1 cellular context compared by ENCODE assay signal in the genomic region with DNA sequence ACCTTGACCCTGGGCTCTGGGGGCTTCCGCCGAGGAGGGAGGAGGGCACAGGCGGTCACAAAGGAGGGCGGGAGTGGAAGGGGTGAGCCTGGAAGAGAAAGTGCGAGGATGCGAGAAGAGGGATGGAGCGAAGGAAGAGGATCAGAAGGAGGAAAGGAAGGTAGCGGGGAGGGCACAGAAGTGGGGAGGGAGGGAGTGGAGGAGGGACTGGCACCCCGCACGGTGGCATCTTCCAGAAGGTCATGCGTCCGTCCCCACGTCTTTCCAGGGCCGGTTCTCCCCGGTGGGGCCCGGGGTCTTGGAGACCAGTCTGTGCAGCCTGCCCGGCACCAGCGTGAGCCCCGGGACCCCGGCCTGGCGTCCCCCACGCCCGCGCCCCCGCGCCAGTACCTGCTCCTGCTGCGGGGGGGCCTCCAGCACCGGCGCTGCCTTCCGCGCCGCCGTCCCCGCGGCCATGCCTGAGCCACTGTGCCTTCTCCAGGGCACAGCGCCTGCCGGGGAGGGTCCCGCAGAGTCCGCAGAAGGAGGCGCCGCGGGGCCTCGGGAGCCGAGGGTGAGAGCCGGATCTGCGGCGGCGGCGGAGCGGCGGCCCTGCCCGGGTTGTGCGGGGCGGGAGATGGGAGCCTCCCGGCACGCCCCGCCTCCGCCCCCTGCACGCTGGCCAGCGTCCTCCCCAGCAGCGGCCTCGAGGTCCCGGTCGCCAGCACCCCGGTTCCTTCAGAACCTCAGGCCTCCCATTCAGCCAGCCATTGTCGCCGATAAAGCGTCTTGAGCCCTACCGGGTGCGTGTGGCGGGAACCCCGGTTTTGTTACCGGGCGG.
TF ChIP-seq lines count a peak whose summit lies in the region.

A gene (minus strand): TSS at position 618 of the 820 bp plus-strand sequence. CDS start 162 bp downstream, at position 456.

TF ChIP-seq in K562, 482 proteins besides CTCF, POLR2A, EP300 and RAD21 (continued from another document):
- TF ChIP-seq, protein P1, sequence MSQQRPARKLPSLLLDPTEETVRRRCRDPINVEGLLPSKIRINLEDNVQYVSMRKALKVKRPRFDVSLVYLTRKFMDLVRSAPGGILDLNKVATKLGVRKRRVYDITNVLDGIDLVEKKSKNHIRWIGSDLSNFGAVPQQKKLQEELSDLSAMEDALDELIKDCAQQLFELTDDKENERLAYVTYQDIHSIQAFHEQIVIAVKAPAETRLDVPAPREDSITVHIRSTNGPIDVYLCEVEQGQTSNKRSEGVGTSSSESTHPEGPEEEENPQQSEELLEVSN (IDR thresholded peaks at IDR 0.05; ENCODE audit: borderline replicate concordance in 1 of 2, extremely low read depth in 1 of 2, insufficient read depth in 1 of 2, insufficient read length in 1 of 2, low read depth in 1 of 2, low read length in 1 of 2, poor library complexity in 1 of 2, severe bottlenecking in 1 of 2) = peak in 1 of 2 experiments; percentile 58
- TF ChIP-seq, protein P2, sequence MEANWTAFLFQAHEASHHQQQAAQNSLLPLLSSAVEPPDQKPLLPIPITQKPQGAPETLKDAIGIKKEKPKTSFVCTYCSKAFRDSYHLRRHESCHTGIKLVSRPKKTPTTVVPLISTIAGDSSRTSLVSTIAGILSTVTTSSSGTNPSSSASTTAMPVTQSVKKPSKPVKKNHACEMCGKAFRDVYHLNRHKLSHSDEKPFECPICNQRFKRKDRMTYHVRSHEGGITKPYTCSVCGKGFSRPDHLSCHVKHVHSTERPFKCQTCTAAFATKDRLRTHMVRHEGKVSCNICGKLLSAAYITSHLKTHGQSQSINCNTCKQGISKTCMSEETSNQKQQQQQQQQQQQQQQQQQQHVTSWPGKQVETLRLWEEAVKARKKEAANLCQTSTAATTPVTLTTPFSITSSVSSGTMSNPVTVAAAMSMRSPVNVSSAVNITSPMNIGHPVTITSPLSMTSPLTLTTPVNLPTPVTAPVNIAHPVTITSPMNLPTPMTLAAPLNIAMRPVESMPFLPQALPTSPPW (CRISPR knock-in tag; IDR thresholded peaks at IDR 0.05) = peak; percentile 18; the same call in 1 of the 2 replicates
